In genomic region chr7:43693687-43694398, GRCh38 we compare ENCODE assay signal across 1 cellular context.
A peak's percentile ranks its signal among the peaks of the same experiment; 100 is the strongest.
TF ChIP-seq lines count a peak whose summit lies in the region.

No MANE protein-coding gene starts in this region.

TF ChIP-seq in HepG2, 621 proteins besides CTCF, POLR2A, EP300 and RAD21 (continued from another document):
- TF ChIP-seq E2F5 (CRISPR knock-in tag; conservative IDR thresholded peaks at IDR 0.05) (no peak), CREBL2 (CRISPR knock-in tag; IDR thresholded peaks at IDR 0.05; ENCODE audit: borderline replicate concordance) (no peak), TFAP4 (IDR thresholded peaks at IDR 0.05; ENCODE audit: borderline replicate concordance, low read depth) (peak; percentile 66), ZNF318 (CRISPR knock-in tag; IDR thresholded peaks at IDR 0.05) (no peak), ZNF317 (CRISPR knock-in tag; IDR thresholded peaks at IDR 0.05) (0 out of 2 replicates have a peak, but pooled peaks have one; percentile 35), MAFF (IDR thresholded peaks at IDR 0.05; ENCODE audit: low read depth, low read length) (peak; percentile 50; the same call in 1 of the 2 replicates), MAFK (conservative IDR thresholded peaks at IDR 0.05 in 1 of 2, IDR thresholded peaks at IDR 0.05 in 1 of 2; ENCODE audit: low read length in 2 of 2) (peak; percentile 46 to 57), ZGPAT (CRISPR knock-in tag; IDR thresholded peaks at IDR 0.05) (no peak), ZBTB33 (CRISPR knock-in tag; IDR thresholded peaks at IDR 0.05) (peak; percentile 65; the same call in 1 of the 2 replicates), IRF2 (CRISPR knock-in tag; IDR thresholded peaks at IDR 0.05) (no peak), MED1 (CRISPR knock-in tag; IDR thresholded peaks at IDR 0.05) (0 out of 2 replicates have a peak, but pooled peaks have one; percentile 23), FOXA3 (CRISPR knock-in tag; IDR thresholded peaks at IDR 0.05) (peak; percentile 67), YEATS2 (CRISPR knock-in tag; IDR thresholded peaks at IDR 0.05; ENCODE audit: borderline replicate concordance) (no peak), TGIF2 (CRISPR knock-in tag; IDR thresholded peaks at IDR 0.05) (no peak), SATB2 (CRISPR knock-in tag; IDR thresholded peaks at IDR 0.05) (no peak), CCDC6 (CRISPR knock-in tag; IDR thresholded peaks at IDR 0.05) (0 out of 2 replicates have a peak, but pooled peaks have one; percentile 21), REXO4 (CRISPR knock-in tag; IDR thresholded peaks at IDR 0.05; ENCODE audit: borderline replicate concordance) (no peak), TBX3 (IDR thresholded peaks at IDR 0.05; ENCODE audit: borderline replicate concordance) (no peak), ZNF614 (CRISPR knock-in tag; IDR thresholded peaks at IDR 0.05; ENCODE audit: borderline replicate concordance) (peak; percentile 27; the same call in 1 of the 2 replicates), ZNF782 (CRISPR knock-in tag; IDR thresholded peaks at IDR 0.05; ENCODE audit: borderline replicate concordance) (no peak), CSRNP2 (CRISPR knock-in tag; conservative IDR thresholded peaks at IDR 0.05; ENCODE audit: low read depth) (no peak), ARID5B (CRISPR knock-in tag; IDR thresholded peaks at IDR 0.05) (peak; percentile 37; the same call in 1 of the 2 replicates), ELF3 (CRISPR knock-in tag; IDR thresholded peaks at IDR 0.05) (peak; percentile 21; the same call in 1 of the 2 replicates), HES4 (CRISPR knock-in tag; IDR thresholded peaks at IDR 0.05; ENCODE audit: borderline replicate concordance) (no peak), NKX3-1 (CRISPR knock-in tag; IDR thresholded peaks at IDR 0.05) (no peak), ZMYM4 (CRISPR knock-in tag; IDR thresholded peaks at IDR 0.05) (peak; percentile 15; the same call in 1 of the 2 replicates), GATAD2A (CRISPR knock-in tag; IDR thresholded peaks at IDR 0.05) (peak; percentile 17; the same call in 1 of the 2 replicates), MLXIP (CRISPR knock-in tag; IDR thresholded peaks at IDR 0.05; ENCODE audit: borderline replicate concordance) (no peak), ATF4 (CRISPR knock-in tag; IDR thresholded peaks at IDR 0.05) (no peak), MXI1 (IDR thresholded peaks at IDR 0.05; ENCODE audit: borderline replicate concordance, low read depth, low read length) (no peak), HNF4A (CRISPR knock-in tag; IDR thresholded peaks at IDR 0.05) (peak; percentile 61)
